ENCODE assay signal across 14 cellular contexts in genomic region chr1:236545621-236546169, GRCh38. TPM values are rescaled to one million over a fixed set of nuclear protein-coding genes. Genes with fewer than 3 reads are reported as not detected.
A peak's percentile ranks its signal among the peaks of the same experiment; 100 is the strongest.
DNase-seq lines count a peak whose midpoint lies in the region; ATAC-seq and TF ChIP-seq lines count a peak whose summit lies in the region.
"Had no signal": no experiment of that assay in that cellular context is flagged by ENCODE, and none has a peak within 500 bp of the region (broad histone marks: within the 10 kb centered on the region; RNA-seq: fewer than 3 reads in every experiment).

No MANE protein-coding gene starts in this region.

- ATAC-seq in activated CD8-positive, alpha-beta memory T cell treated with anti-CD3 and anti-CD28 coated beads, Interleukin-2, amount 10 ng/mL, durations not matched to agents 7 days and 5 days: peak; percentile 73
- ATAC-seq in Panc1 (no peak), left cardiac atrium (no peak)
- ATAC-seq: upper lobe of right lung had no signal

- H3K27me3 Mint-ChIP-seq in activated CD8-positive, alpha-beta memory T cell treated with anti-CD3 and anti-CD28 coated beads, Interleukin-2, amount 10 ng/mL, durations not matched to agents 7 days and 5 days: no peaks in the 10 kb centered on the region

- H3K4me3 ChIP-seq in Panc1 (ENCODE audit: low read depth in 2 of 2, low read length in 2 of 2): no peak overlapping the region
- H3K4me3 ChIP-seq in adipocyte (ENCODE audit: low read length): no peak overlapping the region
- no peak overlapping the region for H3K4me3 ChIP-seq in osteoblast (ENCODE audit: insufficient read depth, low read length)
- no peak overlapping the region for H3K4me3 ChIP-seq in left ventricle myocardium inferior
- H3K4me3 ChIP-seq: smooth muscle cell, upper lobe of right lung had no signal

- H3K27ac ChIP-seq in Panc1 (ENCODE audit: low read length) (peak overlapping the region; percentile 77), osteoblast (ENCODE audit: low read depth, low read length) (no peak overlapping the region), left ventricle myocardium inferior (replicated peaks) (no peak overlapping the region)
- H3K27ac ChIP-seq: upper lobe of right lung had no signal

- H3K79me2 ChIP-seq in osteoblast (ENCODE audit: insufficient read depth, low read length): no peaks in the 10 kb centered on the region

- no peak for DNase-seq in activated CD8-positive, alpha-beta memory T cell treated with anti-CD3 and anti-CD28 coated beads, Interleukin-2, amount 10 ng/mL, durations not matched to agents 7 days and 5 days
- DNase-seq in activated CD8-positive, alpha-beta memory T cell treated with anti-CD3 and anti-CD28 coated beads, Interleukin-2, amount 50 U/mL, for 4 hours: no peak
- no peak for DNase-seq in Panc1 (ENCODE audit: low read depth, low spot score)
- DNase-seq in adipocyte (ENCODE audit: low read depth): peak; percentile 34
- peak; percentile 4 for DNase-seq in osteoblast (ENCODE audit: insufficient read length, low spot score, missing footprints)
- DNase-seq in left ventricle myocardium inferior: no peak
- DNase-seq in SHP77 treated with DMSO at 0.1 percent for 48 hours (lab: John Stamatoyannopoulos, UW): no peak
- no peak for DNase-seq in left cardiac atrium
- DNase-seq: central memory CD4-positive, alpha-beta T cell; NCI-H1694; SHP77; stimulated activated naive CD4-positive, alpha-beta T cell treated with Interleukin-2 at 50 U/mL for 16 hours; upper lobe of right lung had no signal

- H3K27me3 ChIP-seq in Panc1 (ENCODE audit: control insufficient read depth, insufficient read depth, low read length): no peaks in the 10 kb centered on the region
- no peaks in the 10 kb centered on the region for H3K27me3 ChIP-seq in adipocyte (replicated peaks; ENCODE audit: control insufficient read depth, insufficient read depth, low read length)
- no peaks in the 10 kb centered on the region for H3K27me3 ChIP-seq in osteoblast (ENCODE audit: insufficient read depth, low read length)
- H3K27me3 ChIP-seq in left ventricle myocardium inferior (ENCODE audit: low read depth): no peaks in the 10 kb centered on the region
- H3K27me3 ChIP-seq: upper lobe of right lung had no signal

- H3K4me1 ChIP-seq in Panc1 (ENCODE audit: control insufficient read depth, insufficient read depth, low read length) (peaks cover 37% of the 10 kb centered on the region), adipocyte (ENCODE audit: control insufficient read depth, insufficient read depth, low read length) (no peaks in the 10 kb centered on the region), osteoblast (ENCODE audit: insufficient read depth, low read length) (no peaks in the 10 kb centered on the region), left ventricle myocardium inferior (peaks cover 7% of the 10 kb centered on the region)
- H3K4me1 ChIP-seq: upper lobe of right lung had no signal

- POLR2A ChIA-PET in Panc1 (lab: Charles Lee): no interaction called here

- TF ChIP-seq CTCF in Panc1 (IDR thresholded peaks at IDR 0.05): no peak
- TF ChIP-seq CTCF in osteoblast (IDR thresholded peaks at IDR 0.05; ENCODE audit: extremely low read depth, low read depth, low read length): no peak
- no peak for TF ChIP-seq CTCF in left ventricle myocardium inferior (IDR thresholded peaks at IDR 0.05; ENCODE audit: borderline replicate concordance)

- intact Hi-C loops in Panc1 (cut with micrococcal nuclease; ENCODE audit: unreplicated experiment) (no loop called here), left ventricle myocardium inferior (cut with micrococcal nuclease) (no loop called here), left cardiac atrium (cut with DNase I) (no loop called here)

- BruUV-seq in Panc1 (replicated peaks; lab: Mats Ljungman, UMichigan): no TSS peak

- H3K9me3 Mint-ChIP-seq in activated CD8-positive, alpha-beta memory T cell treated with anti-CD3 and anti-CD28 coated beads, Interleukin-2, amount 10 ng/mL, durations not matched to agents 7 days and 5 days (ENCODE audit: low read depth): no peaks in the 10 kb centered on the region

- H2AFZ ChIP-seq in osteoblast (ENCODE audit: low read length): no peak overlapping the region

- peaks cover 81% of the 10 kb centered on the region for H3K36me3 Mint-ChIP-seq in activated CD8-positive, alpha-beta memory T cell treated with anti-CD3 and anti-CD28 coated beads, Interleukin-2, amount 10 ng/mL, durations not matched to agents 7 days and 5 days

- peaks cover 25% of the 10 kb centered on the region for H3K4me1 Mint-ChIP-seq in activated CD8-positive, alpha-beta memory T cell treated with anti-CD3 and anti-CD28 coated beads, Interleukin-2, amount 10 ng/mL, durations not matched to agents 7 days and 5 days

- no peaks in the 10 kb centered on the region for H4K20me1 ChIP-seq in osteoblast (ENCODE audit: insufficient read depth, low read length)

- in situ Hi-C loops in Panc1 (cut with HindIII; ENCODE audit: low pct_unique_long_range_greater_than_20kb, low sequenced_read_pairs): no loop called here

- no peaks in the 10 kb centered on the region for H3K9me3 ChIP-seq in Panc1 (ENCODE audit: control insufficient read depth, insufficient read depth, low read depth, low read length)
- no peaks in the 10 kb centered on the region for H3K9me3 ChIP-seq in adipocyte (ENCODE audit: control insufficient read depth, low read length)
- no peaks in the 10 kb centered on the region for H3K9me3 ChIP-seq in osteoblast (ENCODE audit: low read depth, low read length)
- H3K9me3 ChIP-seq in left ventricle myocardium inferior (replicated peaks): no peaks in the 10 kb centered on the region
- H3K9me3 ChIP-seq: upper lobe of right lung had no signal

- peak overlapping the region; percentile 77 for H3K27ac Mint-ChIP-seq in activated CD8-positive, alpha-beta memory T cell treated with anti-CD3 and anti-CD28 coated beads, Interleukin-2, amount 10 ng/mL, durations not matched to agents 7 days and 5 days

- no peak overlapping the region for H3K4me2 ChIP-seq in osteoblast (ENCODE audit: insufficient read depth, low read length)
- H3K4me2 ChIP-seq: smooth muscle cell had no signal

- peaks cover 73% of the 10 kb centered on the region for H3K36me3 ChIP-seq in Panc1 (ENCODE audit: control insufficient read depth, insufficient read depth, low read length)
- peaks cover 100% of the 10 kb centered on the region for H3K36me3 ChIP-seq in adipocyte (ENCODE audit: control insufficient read depth, insufficient read depth, low read length, severe bottlenecking)
- peaks cover 80% of the 10 kb centered on the region for H3K36me3 ChIP-seq in osteoblast (ENCODE audit: insufficient read depth, low read length)
- H3K36me3 ChIP-seq in left ventricle myocardium inferior: peaks cover 99% of the 10 kb centered on the region

- CTCF ChIA-PET in activated CD8-positive, alpha-beta memory T cell treated with anti-CD3 and anti-CD28 coated beads, Interleukin-2, amount 10 ng/mL, durations not matched to agents 7 days and 5 days (lab: Charles Lee): interaction anchor here (0.5 to 0.9 kb wide), 2 partner anchors 9 to 214 kb away, joined by 3 read pairs; no protein-coding TSS in a partner anchor
- CTCF ChIA-PET in Panc1 (lab: Charles Lee): no interaction called here

- no peak overlapping the region for H3K4me3 Mint-ChIP-seq in activated CD8-positive, alpha-beta memory T cell treated with anti-CD3 and anti-CD28 coated beads, Interleukin-2, amount 10 ng/mL, durations not matched to agents 7 days and 5 days

- H3K9ac ChIP-seq in adipocyte (ENCODE audit: low read length): no peak overlapping the region

RNA-seq across cellular contexts. Expression of gene LGALS8, which starts 21.9 kb away (rescaled TPM):
- total RNA-seq in activated CD8-positive, alpha-beta memory T cell treated with anti-CD3 and anti-CD28 coated beads, Interleukin-2, amount 10 ng/mL, durations not matched to agents 7 days and 5 days: 10 to 100 TPM; 74.0 to 81.1 TPM
- total RNA-seq in Panc1 (2021; ENCODE audit: unreplicated experiment): 221 TPM
- 242 TPM for polyA plus RNA-seq in Panc1 (2012; ENCODE audit: insufficient read length)
- total RNA-seq in osteoblast: 79.6 and 86.9 TPM in 2 replicates
- 76.5 TPM for total RNA-seq in left ventricle myocardium inferior
- 10 to 100 TPM; 57.8 to 74.9 TPM for total RNA-seq in left cardiac atrium

RNA-seq across cellular contexts. Expression of gene HEATR1, which starts 58.6 kb away (rescaled TPM):
- 10 to 100 TPM; 40.2 to 57.6 TPM for total RNA-seq in activated CD8-positive, alpha-beta memory T cell treated with anti-CD3 and anti-CD28 coated beads, Interleukin-2, amount 10 ng/mL, durations not matched to agents 7 days and 5 days
- 66.5 TPM for total RNA-seq in Panc1 (2021; ENCODE audit: unreplicated experiment)
- polyA plus RNA-seq in Panc1 (2012; ENCODE audit: insufficient read length): 13.5 TPM
- 34.2 and 39.4 TPM in 2 replicates for total RNA-seq in osteoblast
- 12.8 TPM for total RNA-seq in left ventricle myocardium inferior
- total RNA-seq in left cardiac atrium: 10 to 100 TPM; 13.0 to 17.1 TPM

Comparison
In these comparisons a context has a peak if more than half of its experiments do, and no peak if none do; other contexts are left out.
1. DNase-seq: peak in adipocyte (single experiment) and osteoblast (single experiment); none in activated CD8-positive, alpha-beta memory T cell treated with anti-CD3 and anti-CD28 coated beads, Interleukin-2, amount 10 ng/mL, durations not matched to agents 7 days and 5 days (single experiment), activated CD8-positive, alpha-beta memory T cell treated with anti-CD3 and anti-CD28 coated beads, Interleukin-2, amount 50 U/mL, for 4 hours (single experiment), Panc1 (single experiment), left ventricle myocardium inferior (single experiment), SHP77 treated with DMSO at 0.1 percent for 48 hours (single experiment) and left cardiac atrium (single experiment).